In the genomic region with DNA sequence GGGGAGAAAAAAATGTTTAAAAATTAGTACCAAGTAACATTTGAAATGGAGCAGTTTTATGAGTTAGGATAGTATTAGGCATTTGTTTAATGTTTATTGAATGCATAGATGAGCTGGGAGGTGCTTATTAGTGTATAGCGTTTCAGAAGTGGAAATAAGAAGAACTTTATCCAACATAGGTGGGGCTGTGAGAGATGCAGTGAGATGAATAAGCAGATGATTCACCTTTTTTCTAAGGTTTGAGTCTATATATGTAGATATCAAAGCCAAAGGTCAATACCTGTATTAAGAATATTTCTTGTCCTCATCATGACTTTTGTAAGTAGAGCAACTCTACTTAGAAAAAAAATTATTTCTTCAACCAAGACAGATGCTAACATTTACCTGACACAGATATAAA, we compare ENCODE assay signal across 1 cellular context.
TF ChIP-seq lines count a peak whose summit lies in the region.

No MANE protein-coding gene starts in this region.

TF ChIP-seq in IMR-90, 13 proteins besides CTCF, POLR2A, EP300 and RAD21:
- TF ChIP-seq, protein P1, sequence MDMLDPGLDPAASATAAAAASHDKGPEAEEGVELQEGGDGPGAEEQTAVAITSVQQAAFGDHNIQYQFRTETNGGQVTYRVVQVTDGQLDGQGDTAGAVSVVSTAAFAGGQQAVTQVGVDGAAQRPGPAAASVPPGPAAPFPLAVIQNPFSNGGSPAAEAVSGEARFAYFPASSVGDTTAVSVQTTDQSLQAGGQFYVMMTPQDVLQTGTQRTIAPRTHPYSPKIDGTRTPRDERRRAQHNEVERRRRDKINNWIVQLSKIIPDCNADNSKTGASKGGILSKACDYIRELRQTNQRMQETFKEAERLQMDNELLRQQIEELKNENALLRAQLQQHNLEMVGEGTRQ (IDR thresholded peaks at IDR 0.05; ENCODE audit: low read depth, low read length) = no peak
- TF ChIP-seq RCOR1 (IDR thresholded peaks at IDR 0.05; ENCODE audit: insufficient replicate concordance, low read length) (no peak), CHD1 (IDR thresholded peaks at IDR 0.05; ENCODE audit: low read depth, low read length) (no peak), BHLHE40 (IDR thresholded peaks at IDR 0.05; ENCODE audit: low read depth, low read length) (no peak), RFX5 (IDR thresholded peaks at IDR 0.05; ENCODE audit: low read depth, low read length) (no peak), SMC3 (IDR thresholded peaks at IDR 0.05; ENCODE audit: low read depth, low read length) (no peak), NFE2L2 (IDR thresholded peaks at IDR 0.05; ENCODE audit: low read depth, low read length) (no peak), FOS (IDR thresholded peaks at IDR 0.05; ENCODE audit: low read depth, low read length) (no peak), CEBPB (IDR thresholded peaks at IDR 0.05; ENCODE audit: low read depth, low read length) (no peak), MAFK (IDR thresholded peaks at IDR 0.05; ENCODE audit: low read depth, low read length) (no peak), MXI1 (IDR thresholded peaks at IDR 0.05; ENCODE audit: borderline replicate concordance, low read depth, low read length) (no peak), MAZ (IDR thresholded peaks at IDR 0.05; ENCODE audit: borderline replicate concordance, low read depth, low read length) (no peak)
- TF ChIP-seq, protein P2, sequence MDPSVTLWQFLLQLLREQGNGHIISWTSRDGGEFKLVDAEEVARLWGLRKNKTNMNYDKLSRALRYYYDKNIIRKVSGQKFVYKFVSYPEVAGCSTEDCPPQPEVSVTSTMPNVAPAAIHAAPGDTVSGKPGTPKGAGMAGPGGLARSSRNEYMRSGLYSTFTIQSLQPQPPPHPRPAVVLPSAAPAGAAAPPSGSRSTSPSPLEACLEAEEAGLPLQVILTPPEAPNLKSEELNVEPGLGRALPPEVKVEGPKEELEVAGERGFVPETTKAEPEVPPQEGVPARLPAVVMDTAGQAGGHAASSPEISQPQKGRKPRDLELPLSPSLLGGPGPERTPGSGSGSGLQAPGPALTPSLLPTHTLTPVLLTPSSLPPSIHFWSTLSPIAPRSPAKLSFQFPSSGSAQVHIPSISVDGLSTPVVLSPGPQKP (IDR thresholded peaks at IDR 0.05; ENCODE audit: borderline replicate concordance, low read depth, low read length) = no peak
